In genomic region chr2:239595711-239596110, GRCh38 we compare ENCODE assay signal across 17 cellular contexts.
DNase-seq lines count a peak whose midpoint lies in the region; ATAC-seq, FAIRE-seq and TF ChIP-seq lines count a peak whose summit lies in the region.
"Had no signal": no experiment of that assay in that cellular context is flagged by ENCODE, and none has a peak within 500 bp of the region (broad histone marks: within the 10 kb centered on the region; RNA-seq: fewer than 3 reads in every experiment).

No MANE protein-coding gene starts in this region.

- no peaks in the 10 kb centered on the region for H3K9me2 ChIP-seq in MM.1S (replicated peaks; ENCODE audit: insufficient read depth, low read length)

- H3K4me1 Mint-ChIP-seq in glutamatergic neuron (ENCODE audit: low read depth, unreplicated experiment): no peaks in the 10 kb centered on the region
- H3K4me1 Mint-ChIP-seq in stimulated activated naive CD8-positive, alpha-beta T cell treated with anti-CD3 and anti-CD28 coated beads, Interleukin-15, amount 100 ng/mL, for 72 hours: no peaks in the 10 kb centered on the region

- H3K9ac ChIP-seq in HepG2 (ENCODE audit: insufficient read depth, low read depth, low read length) (no peak overlapping the region), MM.1S (ENCODE audit: low read length) (no peak overlapping the region)

- H3K9me3 ChIP-seq in right lobe of liver (no peaks in the 10 kb centered on the region), HepG2 (ENCODE audit: low read length) (peaks cover 19% of the 10 kb centered on the region), sigmoid colon (no peaks in the 10 kb centered on the region), MM.1S (replicated peaks; ENCODE audit: insufficient read depth, low read length) (no peaks in the 10 kb centered on the region)
- H3K9me3 ChIP-seq: Caco-2 had no signal

- peaks cover 14% of the 10 kb centered on the region for H3K9me3 Mint-ChIP-seq in glutamatergic neuron (ENCODE audit: unreplicated experiment)
- H3K9me3 Mint-ChIP-seq in stimulated activated naive CD8-positive, alpha-beta T cell treated with anti-CD3 and anti-CD28 coated beads, Interleukin-15, amount 100 ng/mL, for 72 hours: peaks cover 11 to 16% of the 10 kb centered on the region in 2 donors

- no peaks in the 10 kb centered on the region for H3K27me3 ChIP-seq in right lobe of liver
- peaks cover 3 to 54% of the 10 kb centered on the region in 2 experiments for H3K27me3 ChIP-seq in HepG2 (ENCODE audit: control insufficient read depth in 1 of 2, insufficient read depth in 2 of 2, low read length in 2 of 2)
- H3K27me3 ChIP-seq in sigmoid colon: no peaks in the 10 kb centered on the region
- H3K27me3 ChIP-seq in MM.1S (replicated peaks; ENCODE audit: insufficient read depth, low read length): no peaks in the 10 kb centered on the region

- H3K4me2 ChIP-seq in HepG2 (ENCODE audit: low read depth, low read length) (no peak overlapping the region), MM.1S (ENCODE audit: low read depth, low read length) (no peak overlapping the region)
- H3K4me2 ChIP-seq: PC-9 had no signal

- BruUV-seq in HepG2 (replicated peaks; lab: Mats Ljungman, UMichigan): no TSS peak

- H3K4me3 ChIP-seq in right lobe of liver (no peak overlapping the region), HepG2 (replicated peaks in 1 of 3; ENCODE audit: insufficient read depth in 1 of 3, low read depth in 2 of 3, low read length in 3 of 3) (no peak overlapping the region), sigmoid colon (no peak overlapping the region), MM.1S (ENCODE audit: low read length) (no peak overlapping the region)
- H3K4me3 ChIP-seq: K562, PC-9 had no signal

- no peaks in the 10 kb centered on the region for H3K79me2 ChIP-seq in HepG2 (ENCODE audit: insufficient read depth, low read length)
- H3K79me2 ChIP-seq in MM.1S (ENCODE audit: low read length): no peaks in the 10 kb centered on the region

- POLR2A ChIA-PET in HepG2 (lab: Yijun Ruan, JAX): no interaction called here

- H4K20me1 ChIP-seq in HepG2 (ENCODE audit: insufficient read depth, low read length) (no peaks in the 10 kb centered on the region), MM.1S (ENCODE audit: insufficient read depth, low read length) (no peaks in the 10 kb centered on the region)

- DNase-seq in right lobe of liver: peak in 2 of 3 donors; percentile 17 to 26
- no peak for DNase-seq in HepG2 (ENCODE audit: low spot score)
- DNase-seq in glutamatergic neuron: peak; percentile 2
- peak; percentile 26 for DNase-seq in sigmoid colon
- DNase-seq in NCI-H510A treated with DMSO at 0.1 percent for 48 hours (lab: John Stamatoyannopoulos, UW): no peak
- DNase-seq in stimulated activated naive CD8-positive, alpha-beta T cell treated with anti-CD3 and anti-CD28 coated beads, Interleukin-15, amount 100 ng/mL, for 72 hours: no peak
- DNase-seq in MM.1S: no peak
- DNase-seq: Caco-2, DMS153, NCI-H1436 treated with DMSO at 0.1 percent for 48 hours, NCI-H2029 treated with DMSO at 0.1 percent for 48 hours, NCI-H524, PC-9 had no signal

- WGBS in right lobe of liver (ENCODE audit: insufficient coverage, low coverage, low lambda C conversion rate, missing lambda C conversion rate): 69% methylated on average over 5 of the region's 8 CpGs
- 25% methylated on average over 5 of the region's 8 CpGs for WGBS in HepG2 (ENCODE audit: low lambda C conversion rate)
- WGBS in sigmoid colon, 2 donors: 85 to 90% methylated on average over 8 of the region's 8 CpGs

- TF ChIP-seq CTCF in right lobe of liver (IDR thresholded peaks at IDR 0.05) (no peak), HepG2 (CRISPR knock-in tag; IDR thresholded peaks at IDR 0.05) (no peak), glutamatergic neuron (IDR thresholded peaks at IDR 0.05; ENCODE audit: partially characterized antibody, unreplicated experiment) (no peak), sigmoid colon (IDR thresholded peaks at IDR 0.05) (no peak), MM.1S (IDR thresholded peaks at IDR 0.05; ENCODE audit: low read length) (no peak)

- H3F3A ChIP-seq in MM.1S (ENCODE audit: insufficient read depth, low read length): no peaks in the 10 kb centered on the region

- H3K4me3 Mint-ChIP-seq in glutamatergic neuron (ENCODE audit: unreplicated experiment): no peak overlapping the region
- H3K4me3 Mint-ChIP-seq in stimulated activated naive CD8-positive, alpha-beta T cell treated with anti-CD3 and anti-CD28 coated beads, Interleukin-15, amount 100 ng/mL, for 72 hours: no peak overlapping the region

- H3K4me1 ChIP-seq in right lobe of liver (no peaks in the 10 kb centered on the region), HepG2 (ENCODE audit: insufficient read depth, low read length) (no peaks in the 10 kb centered on the region), sigmoid colon (no peaks in the 10 kb centered on the region), MM.1S (ENCODE audit: low read length) (no peaks in the 10 kb centered on the region)
- H3K4me1 ChIP-seq: Caco-2 had no signal

- H3K27ac Mint-ChIP-seq in glutamatergic neuron (ENCODE audit: unreplicated experiment): no peak overlapping the region
- H3K27ac Mint-ChIP-seq in stimulated activated naive CD8-positive, alpha-beta T cell treated with anti-CD3 and anti-CD28 coated beads, Interleukin-15, amount 100 ng/mL, for 72 hours: peak overlapping the region in 1 of 2 donors; percentile 49

- TF ChIP-seq POLR2A in right lobe of liver (IDR thresholded peaks at IDR 0.05) (no peak), HepG2 (IDR thresholded peaks at IDR 0.05; ENCODE audit: insufficient read depth in 1 of 2, low read depth in 2 of 2, low read length in 2 of 2) (no peak), sigmoid colon (IDR thresholded peaks at IDR 0.05) (no peak)

- no peak for TF ChIP-seq EP300 in HepG2 (IDR thresholded peaks at IDR 0.05; ENCODE audit: low read depth in 2 of 2, low read length in 2 of 2)
- no peak for TF ChIP-seq EP300 in HepG2 (CRISPR knock-in tag; IDR thresholded peaks at IDR 0.05; ENCODE audit: borderline replicate concordance)
- TF ChIP-seq EP300 in sigmoid colon (IDR thresholded peaks at IDR 0.05): no peak

- FAIRE-seq in HepG2 (lab: Jason Lieb, UNC): no peak
- FAIRE-seq: GM12892, H1, K562 had no signal

- H2AFZ ChIP-seq in HepG2 (ENCODE audit: low read length) (no peak overlapping the region), MM.1S (ENCODE audit: low read length) (no peak overlapping the region)
- H2AFZ ChIP-seq: PC-9 had no signal

- CTCF ChIA-PET in HepG2 (lab: Yijun Ruan, JAX; ENCODE audit: low intra/inter-chr PET ratio, low total read pairs): no interaction called here

- peaks cover 26% of the 10 kb centered on the region for H3K36me3 Mint-ChIP-seq in glutamatergic neuron (ENCODE audit: unreplicated experiment)

- H3K27ac ChIP-seq in right lobe of liver (no peak overlapping the region), HepG2 (ENCODE audit: extremely low read length, insufficient read depth, low read length) (no peak overlapping the region), sigmoid colon (no peak overlapping the region), MM.1S (ENCODE audit: low read length) (no peak overlapping the region)
- H3K27ac ChIP-seq: C4-2B, PC-9 had no signal

- H3K36me3 ChIP-seq in right lobe of liver (no peaks in the 10 kb centered on the region), HepG2 (replicated peaks in 1 of 2; ENCODE audit: control insufficient read depth in 1 of 2, insufficient read depth in 2 of 2, low read length in 2 of 2) (no peaks in the 10 kb centered on the region), sigmoid colon (no peaks in the 10 kb centered on the region), MM.1S (replicated peaks; ENCODE audit: insufficient read depth, low read length) (no peaks in the 10 kb centered on the region)

- in situ Hi-C loops in HepG2 (cut with HindIII; ENCODE audit: extremely low pct_ligation_motif_present, low pct_unique_long_range_greater_than_20kb): no loop called here

- ATAC-seq in right lobe of liver: no peak
- ATAC-seq in HepG2: no peak
- ATAC-seq in stimulated activated naive CD8-positive, alpha-beta T cell treated with anti-CD3 and anti-CD28 coated beads, Interleukin-15, amount 100 ng/mL, for 72 hours: no peak
- ATAC-seq: K562 had no signal

- H3K27me3 Mint-ChIP-seq in glutamatergic neuron (ENCODE audit: unreplicated experiment): peaks cover 11% of the 10 kb centered on the region
- no peaks in the 10 kb centered on the region for H3K27me3 Mint-ChIP-seq in stimulated activated naive CD8-positive, alpha-beta T cell treated with anti-CD3 and anti-CD28 coated beads, Interleukin-15, amount 100 ng/mL, for 72 hours

- TF ChIP-seq RAD21 in HepG2 (CRISPR knock-in tag; IDR thresholded peaks at IDR 0.05): no peak

- intact Hi-C loops in right lobe of liver (cut with DNase I): no loop called here
- intact Hi-C loops in HepG2 (cut with micrococcal nuclease; ENCODE audit: unreplicated experiment): no loop called here
- intact Hi-C loops in sigmoid colon (cut with DNase I): no loop called here

TF ChIP-seq in HepG2, 621 proteins besides CTCF, POLR2A, EP300 and RAD21 (continues in another document):
- TF ChIP-seq NR2F6 (IDR thresholded peaks at IDR 0.05) (no peak), NR2F6 (CRISPR knock-in tag; IDR thresholded peaks at IDR 0.05) (no peak), IRX3 (CRISPR knock-in tag; IDR thresholded peaks at IDR 0.05; ENCODE audit: borderline replicate concordance, low read depth) (no peak), MED1 (CRISPR knock-in tag; IDR thresholded peaks at IDR 0.05) (no peak), RNF2 (conservative IDR thresholded peaks at IDR 0.05; ENCODE audit: low read depth) (no peak), PTBP1 (IDR thresholded peaks at IDR 0.05; ENCODE audit: low read depth, low read length, poor library complexity, severe bottlenecking) (no peak), ZNF446 (CRISPR knock-in tag; IDR thresholded peaks at IDR 0.05) (no peak)
- TF ChIP-seq, protein P1, sequence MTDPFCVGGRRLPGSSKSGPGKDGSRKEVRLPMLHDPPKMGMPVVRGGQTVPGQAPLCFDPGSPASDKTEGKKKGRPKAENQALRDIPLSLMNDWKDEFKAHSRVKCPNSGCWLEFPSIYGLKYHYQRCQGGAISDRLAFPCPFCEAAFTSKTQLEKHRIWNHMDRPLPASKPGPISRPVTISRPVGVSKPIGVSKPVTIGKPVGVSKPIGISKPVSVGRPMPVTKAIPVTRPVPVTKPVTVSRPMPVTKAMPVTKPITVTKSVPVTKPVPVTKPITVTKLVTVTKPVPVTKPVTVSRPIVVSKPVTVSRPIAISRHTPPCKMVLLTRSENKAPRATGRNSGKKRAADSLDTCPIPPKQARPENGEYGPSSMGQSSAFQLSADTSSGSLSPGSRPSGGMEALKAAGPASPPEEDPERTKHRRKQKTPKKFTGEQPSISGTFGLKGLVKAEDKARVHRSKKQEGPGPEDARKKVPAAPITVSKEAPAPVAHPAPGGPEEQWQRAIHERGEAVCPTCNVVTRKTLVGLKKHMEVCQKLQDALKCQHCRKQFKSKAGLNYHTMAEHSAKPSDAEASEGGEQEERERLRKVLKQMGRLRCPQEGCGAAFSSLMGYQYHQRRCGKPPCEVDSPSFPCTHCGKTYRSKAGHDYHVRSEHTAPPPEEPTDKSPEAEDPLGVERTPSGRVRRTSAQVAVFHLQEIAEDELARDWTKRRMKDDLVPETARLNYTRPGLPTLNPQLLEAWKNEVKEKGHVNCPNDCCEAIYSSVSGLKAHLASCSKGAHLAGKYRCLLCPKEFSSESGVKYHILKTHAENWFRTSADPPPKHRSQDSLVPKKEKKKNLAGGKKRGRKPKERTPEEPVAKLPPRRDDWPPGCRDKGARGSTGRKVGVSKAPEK (CRISPR knock-in tag; IDR thresholded peaks at IDR 0.05; ENCODE audit: borderline replicate concordance): no peak

Comparison
In these comparisons a context has a peak if more than half of its experiments do, and no peak if none do; other contexts are left out.
1. DNase-seq: peak in right lobe of liver (2 of 3), glutamatergic neuron (single experiment) and sigmoid colon (single experiment); none in HepG2 (single experiment), NCI-H510A treated with DMSO at 0.1 percent for 48 hours (single experiment), stimulated activated naive CD8-positive, alpha-beta T cell treated with anti-CD3 and anti-CD28 coated beads, Interleukin-15, amount 100 ng/mL, for 72 hours (0 of 2) and MM.1S (single experiment).